Comparison of ENCODE assay signal across 20 cellular contexts in the genomic region with DNA sequence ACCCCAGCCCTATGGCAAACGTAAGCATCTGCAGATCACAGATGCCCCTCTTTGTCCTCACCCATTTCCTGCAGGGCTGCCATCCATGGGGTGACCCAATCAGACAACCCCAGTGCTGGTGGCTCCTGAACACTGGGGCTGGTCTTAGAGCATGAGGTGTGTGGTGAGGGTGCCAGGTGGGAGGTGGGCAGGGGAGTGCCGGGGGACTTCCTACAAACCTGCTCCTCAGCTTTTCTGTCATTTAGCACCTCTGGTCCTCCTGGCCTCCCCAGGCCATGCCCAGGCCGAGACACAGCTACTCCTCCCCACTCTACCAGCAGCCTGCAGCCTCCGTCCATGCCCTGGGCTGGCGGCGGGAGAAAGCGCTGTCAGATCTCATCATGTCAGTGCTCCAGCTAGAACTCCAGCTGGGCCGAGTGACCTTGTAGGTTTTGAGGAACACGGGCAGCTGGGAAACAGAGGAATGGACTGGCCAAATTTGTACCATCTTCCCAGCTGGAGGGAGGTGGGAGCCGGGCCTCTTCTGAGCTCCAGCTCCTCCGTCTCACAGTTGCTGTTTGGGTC.
A peak's percentile ranks its signal among the peaks of the same experiment; 100 is the strongest.
DNase-seq lines count a peak whose midpoint lies in the region; ATAC-seq and TF ChIP-seq lines count a peak whose summit lies in the region.
"Had no signal": no experiment of that assay in that cellular context is flagged by ENCODE, and none has a peak within 500 bp of the region (broad histone marks: within the 10 kb centered on the region; RNA-seq: fewer than 3 reads in every experiment).

No MANE protein-coding gene starts in this region.

- H2AK5ac ChIP-seq in neuronal stem cell (ENCODE audit: low read depth, low read length): peak overlapping the region; percentile 33

- no peak overlapping the region for H2BK5ac ChIP-seq in neuronal stem cell (ENCODE audit: low read length)

- no peak overlapping the region for H3K27ac ChIP-seq in neuronal stem cell (replicated peaks; ENCODE audit: low read length)
- no peak overlapping the region for H3K27ac ChIP-seq in spleen
- H3K27ac ChIP-seq in heart right ventricle: no peak overlapping the region
- H3K27ac ChIP-seq: A549; BLaER1 treated with 17β-estradiol and CSF1 and Interleukin-3, amounts not matched to agents 10 nM and 100 nM had no signal

- H2BK15ac ChIP-seq in neuronal stem cell (ENCODE audit: low read length): no peak overlapping the region

- no peak overlapping the region for H3K27ac Mint-ChIP-seq in natural killer cell treated with Interleukin-12 subunit alpha and Interleukin-12 subunit beta and Interleukin-15 and Interleukin-18, amount 100 ng/mL, for 72 hours
- no peak overlapping the region for H3K27ac Mint-ChIP-seq in natural killer cell
- H3K27ac Mint-ChIP-seq: CD4-positive, alpha-beta memory T cell; GM23338; HFFc6 had no signal

- peak; percentile 37 to 52 for ATAC-seq in natural killer cell treated with Interleukin-12 subunit alpha and Interleukin-12 subunit beta and Interleukin-15 and Interleukin-18, amount 100 ng/mL, for 72 hours
- ATAC-seq in natural killer cell: no peak
- ATAC-seq in heart right ventricle: no peak
- ATAC-seq: A549, GM23338 had no signal

- TF ChIP-seq CTCF in natural killer cell (IDR thresholded peaks at IDR 0.05) (no peak), spleen (IDR thresholded peaks at IDR 0.05 in 8 of 11, conservative IDR thresholded peaks at IDR 0.05 in 3 of 11) (no peak), heart right ventricle (IDR thresholded peaks at IDR 0.05) (no peak)

- no peak overlapping the region for H3K4me3 ChIP-seq in neuronal stem cell (ENCODE audit: low read length in 2 of 2)
- H3K4me3 ChIP-seq in spleen: no peak overlapping the region
- H3K4me3 ChIP-seq in heart right ventricle: no peak overlapping the region
- H3K4me3 ChIP-seq: A549; BLaER1 treated with 17β-estradiol and CSF1 and Interleukin-3, amounts not matched to agents 10 nM and 100 nM; GM23338; HAP-1 had no signal

- H3K9me3 ChIP-seq in neuronal stem cell (replicated peaks in 1 of 2; ENCODE audit: control insufficient read depth in 2 of 2, insufficient read depth in 1 of 2, low read depth in 1 of 2, low read length in 2 of 2) (no peaks in the 10 kb centered on the region), spleen (no peaks in the 10 kb centered on the region), heart right ventricle (no peaks in the 10 kb centered on the region)
- H3K9me3 ChIP-seq: A549; BE2C; BLaER1 treated with 17β-estradiol and CSF1 and Interleukin-3, amounts not matched to agents 10 nM and 100 nM; HAP-1 had no signal

- peak overlapping the region; percentile 65 for H3K23ac ChIP-seq in neuronal stem cell (ENCODE audit: low read depth, low read length, poor library complexity)

- no peak overlapping the region for H2BK120ac ChIP-seq in neuronal stem cell (ENCODE audit: low read depth, low read length)

- H3K36me3 ChIP-seq in neuronal stem cell (replicated peaks in 1 of 2; ENCODE audit: control insufficient read depth in 2 of 2, insufficient read depth in 2 of 2, low read length in 2 of 2) (no peaks in the 10 kb centered on the region), spleen (no peaks in the 10 kb centered on the region), heart right ventricle (no peaks in the 10 kb centered on the region)
- H3K36me3 ChIP-seq: BE2C; BLaER1 treated with 17β-estradiol and CSF1 and Interleukin-3, amounts not matched to agents 10 nM and 100 nM; HAP-1 had no signal

- H3K18ac ChIP-seq in neuronal stem cell (ENCODE audit: low read length): peak overlapping the region; percentile 68

- WGBS in neuronal stem cell (ENCODE audit: extremely low coverage in 2 of 2, insufficient read length in 2 of 2, insufficient replicate concordance in 1 of 2), 2 donors: no CpG with 5 or more reads among the region's 11 CpGs
- 77 to 89% (median 85%) methylated on average over 11 of the region's 11 CpGs for WGBS in spleen, 5 donors
- 84 to 85% methylated on average over 11 of the region's 11 CpGs for WGBS in heart right ventricle, 2 donors

- H3K4me1 ChIP-seq in neuronal stem cell (ENCODE audit: control insufficient read depth in 2 of 2, insufficient read depth in 1 of 2, low read depth in 1 of 2, low read length in 2 of 2) (peaks cover 0 to 5% of the 10 kb centered on the region in 2 donors), spleen (no peaks in the 10 kb centered on the region), heart right ventricle (peaks cover 0 to 27% (median 8%) of the 10 kb centered on the region in 9 donors)
- H3K4me1 ChIP-seq: A549, HAP-1 had no signal

- no peaks in the 10 kb centered on the region for H3K9me3 Mint-ChIP-seq in natural killer cell treated with Interleukin-12 subunit alpha and Interleukin-12 subunit beta and Interleukin-15 and Interleukin-18, amount 100 ng/mL, for 72 hours
- no peaks in the 10 kb centered on the region for H3K9me3 Mint-ChIP-seq in natural killer cell
- H3K9me3 Mint-ChIP-seq: CD4-positive, alpha-beta memory T cell; GM23338; HFFc6 had no signal

- DNase-seq in natural killer cell treated with Interleukin-12 subunit alpha and Interleukin-12 subunit beta and Interleukin-15 and Interleukin-18, amount 100 ng/mL, for 72 hours (ENCODE audit: low spot score): no peak
- DNase-seq in natural killer cell: no peak
- DNase-seq in neuronal stem cell (ENCODE audit: low spot score): no peak
- DNase-seq in spleen: peak; percentile 61
- no peak for DNase-seq in T-helper 1 cell
- no peak for DNase-seq in heart right ventricle
- DNase-seq: 8988T; ACHN; AML-193; BE2C; Calu3; CD4-positive, alpha-beta memory T cell; COR-L47; GF-D8; HFFc6 had no signal

- no peaks in the 10 kb centered on the region for H3K36me3 Mint-ChIP-seq in natural killer cell treated with Interleukin-12 subunit alpha and Interleukin-12 subunit beta and Interleukin-15 and Interleukin-18, amount 100 ng/mL, for 72 hours
- no peaks in the 10 kb centered on the region for H3K36me3 Mint-ChIP-seq in natural killer cell
- H3K36me3 Mint-ChIP-seq: CD14-positive monocyte; CD4-positive, alpha-beta memory T cell had no signal

- intact Hi-C loops in natural killer cell (cut with micrococcal nuclease) (no loop called here), spleen (cut with DNase I; ENCODE audit: low total_unique reads) (no loop called here), heart right ventricle (cut with DNase I) (loop anchor here in 2 of 10 donors (10.0 kb wide), 2 partner anchors 102 to 132 kb away; no protein-coding TSS in a partner anchor)

- no peak overlapping the region for H3K4me3 Mint-ChIP-seq in natural killer cell treated with Interleukin-12 subunit alpha and Interleukin-12 subunit beta and Interleukin-15 and Interleukin-18, amount 100 ng/mL, for 72 hours
- H3K4me3 Mint-ChIP-seq in natural killer cell: no peak overlapping the region
- H3K4me3 Mint-ChIP-seq: CD14-positive monocyte; CD4-positive, alpha-beta memory T cell; GM23338; HFFc6 had no signal

- H3K27me3 ChIP-seq in neuronal stem cell (ENCODE audit: control insufficient read depth in 3 of 3, insufficient read depth in 3 of 3, low read depth in 1 of 3, low read length in 3 of 3) (peaks cover 0 to 27% (median 0%) of the 10 kb centered on the region in 3 experiments), spleen (replicated peaks in 1 of 7) (peaks cover 0 to 58% (median 0%) of the 10 kb centered on the region in 7 donors), heart right ventricle (peaks cover 0 to 16% (median 3%) of the 10 kb centered on the region in 7 donors)
- H3K27me3 ChIP-seq: BE2C had no signal

- H3K9ac ChIP-seq in neuronal stem cell (ENCODE audit: low read depth, low read length, poor library complexity): no peak overlapping the region
- H3K9ac ChIP-seq: BLaER1 treated with 17β-estradiol and CSF1 and Interleukin-3, amounts not matched to agents 10 nM and 100 nM had no signal

- no peaks in the 10 kb centered on the region for H3K79me1 ChIP-seq in neuronal stem cell (ENCODE audit: low read depth, low read length)

- no peak for TF ChIP-seq POLR2A in spleen (IDR thresholded peaks at IDR 0.05)

- H3K14ac ChIP-seq in neuronal stem cell (ENCODE audit: low read length): no peak overlapping the region

- no peaks in the 10 kb centered on the region for H3K4me1 Mint-ChIP-seq in natural killer cell treated with Interleukin-12 subunit alpha and Interleukin-12 subunit beta and Interleukin-15 and Interleukin-18, amount 100 ng/mL, for 72 hours (ENCODE audit: low read depth in 2 of 2)
- H3K4me1 Mint-ChIP-seq in natural killer cell: no peaks in the 10 kb centered on the region
- H3K4me1 Mint-ChIP-seq: CD14-positive monocyte; CD4-positive, alpha-beta memory T cell had no signal

- H3K4ac ChIP-seq in neuronal stem cell (ENCODE audit: low read length): no peak overlapping the region

- H3K27me3 Mint-ChIP-seq in natural killer cell treated with Interleukin-12 subunit alpha and Interleukin-12 subunit beta and Interleukin-15 and Interleukin-18, amount 100 ng/mL, for 72 hours: peaks cover 25 to 32% of the 10 kb centered on the region in 2 donors
- H3K27me3 Mint-ChIP-seq in natural killer cell (ENCODE audit: low read depth in 2 of 2): peaks cover 32 to 67% of the 10 kb centered on the region in 2 donors

- H4K91ac ChIP-seq in neuronal stem cell (ENCODE audit: low read depth, low read length, poor library complexity): no peak overlapping the region

- H3K4me2 ChIP-seq in neuronal stem cell (ENCODE audit: insufficient read depth, low read length, poor library complexity, severe bottlenecking): no peak overlapping the region
- H3K4me2 ChIP-seq: A549; BLaER1 treated with 17β-estradiol and CSF1 and Interleukin-3, amounts not matched to agents 10 nM and 100 nM; GM23338 had no signal

- no peak overlapping the region for H2AFZ ChIP-seq in neuronal stem cell (ENCODE audit: low read length)
- H2AFZ ChIP-seq: GM23338 had no signal

- no peak overlapping the region for H2BK12ac ChIP-seq in neuronal stem cell (ENCODE audit: low read length)

- H4K8ac ChIP-seq in neuronal stem cell (ENCODE audit: low read depth, low read length): no peak overlapping the region

Comparison
In these comparisons a context has a peak if more than half of its experiments do, and no peak if none do; other contexts are left out.
1. ATAC-seq: peak in natural killer cell treated with Interleukin-12 subunit alpha and Interleukin-12 subunit beta and Interleukin-15 and Interleukin-18, amount 100 ng/mL, for 72 hours (2 of 2); none in natural killer cell (0 of 3) and heart right ventricle (0 of 8).